Comparison of ENCODE assay signal across 1 cellular context in genomic region chr20:62923669-62924566, GRCh38.
TF ChIP-seq lines count a peak whose summit lies in the region.

No MANE protein-coding gene starts in this region.

TF ChIP-seq in HepG2, 621 proteins besides CTCF, POLR2A, EP300 and RAD21 (continued from another document and continues in another):
- TF ChIP-seq ARID4A (CRISPR knock-in tag; IDR thresholded peaks at IDR 0.05; ENCODE audit: borderline replicate concordance) (no peak), REPIN1 (CRISPR knock-in tag; IDR thresholded peaks at IDR 0.05; ENCODE audit: borderline replicate concordance, low read depth) (no peak), ZNF704 (CRISPR knock-in tag; IDR thresholded peaks at IDR 0.05; ENCODE audit: borderline replicate concordance) (no peak), ZNF772 (CRISPR knock-in tag; IDR thresholded peaks at IDR 0.05) (no peak), POLR2AphosphoS2 (IDR thresholded peaks at IDR 0.05; ENCODE audit: low read depth, low read length) (no peak), ZNF781 (CRISPR knock-in tag; IDR thresholded peaks at IDR 0.05; ENCODE audit: borderline replicate concordance, not compliant biosample characterization) (no peak), ZNF567 (CRISPR knock-in tag; IDR thresholded peaks at IDR 0.05; ENCODE audit: borderline replicate concordance) (0 out of 2 replicates have a peak, but pooled peaks have one; percentile 29), CREM (IDR thresholded peaks at IDR 0.05) (peak; percentile 86), CREM (CRISPR knock-in tag; IDR thresholded peaks at IDR 0.05) (no peak), BRCA1 (CRISPR knock-in tag; IDR thresholded peaks at IDR 0.05) (no peak), HNF4A (CRISPR knock-in tag; IDR thresholded peaks at IDR 0.05) (peak; percentile 99), NKX3-1 (CRISPR knock-in tag; IDR thresholded peaks at IDR 0.05) (no peak), HOXA7 (CRISPR knock-in tag; IDR thresholded peaks at IDR 0.05) (no peak), NR3C1 (CRISPR knock-in tag; IDR thresholded peaks at IDR 0.05) (no peak), CREB3 (CRISPR knock-in tag; IDR thresholded peaks at IDR 0.05) (no peak), CSRNP1 (CRISPR knock-in tag; IDR thresholded peaks at IDR 0.05) (peak; percentile 66), ZNF552 (CRISPR knock-in tag; IDR thresholded peaks at IDR 0.05; ENCODE audit: borderline replicate concordance) (no peak), TOPORS (CRISPR knock-in tag; IDR thresholded peaks at IDR 0.05) (0 out of 2 replicates have a peak, but pooled peaks have one; percentile 54), ZNF33A (CRISPR knock-in tag; IDR thresholded peaks at IDR 0.05; ENCODE audit: borderline replicate concordance) (no peak), ZNF703 (CRISPR knock-in tag; IDR thresholded peaks at IDR 0.05; ENCODE audit: borderline replicate concordance) (no peak), RFXAP (CRISPR knock-in tag; IDR thresholded peaks at IDR 0.05; ENCODE audit: borderline replicate concordance) (no peak), TBX3 (IDR thresholded peaks at IDR 0.05; ENCODE audit: borderline replicate concordance) (peak; percentile 89), MLLT10 (CRISPR knock-in tag; IDR thresholded peaks at IDR 0.05) (no peak; the same call in 1 of the 2 replicates), ZNF800 (CRISPR knock-in tag; IDR thresholded peaks at IDR 0.05) (no peak), SMAD9 (CRISPR knock-in tag; IDR thresholded peaks at IDR 0.05) (no peak), ZBTB2 (CRISPR knock-in tag; IDR thresholded peaks at IDR 0.05; ENCODE audit: low read depth) (no peak), ZNF317 (CRISPR knock-in tag; IDR thresholded peaks at IDR 0.05) (peak; percentile 28), ZNF792 (CRISPR knock-in tag; IDR thresholded peaks at IDR 0.05) (peak; percentile 75; the same call in 1 of the 2 replicates), MLXIP (CRISPR knock-in tag; IDR thresholded peaks at IDR 0.05; ENCODE audit: borderline replicate concordance) (no peak), TCF7L2 (IDR thresholded peaks at IDR 0.05; ENCODE audit: low read depth, low read length) (no peak), SRSF9 (IDR thresholded peaks at IDR 0.05; ENCODE audit: borderline replicate concordance, insufficient read depth, low read depth, low read length, poor library complexity, severe bottlenecking) (no peak), SATB2 (CRISPR knock-in tag; IDR thresholded peaks at IDR 0.05) (no peak), HNRNPK (IDR thresholded peaks at IDR 0.05; ENCODE audit: low read depth, low read length, poor library complexity, severe bottlenecking) (no peak)
- TF ChIP-seq, protein P1, sequence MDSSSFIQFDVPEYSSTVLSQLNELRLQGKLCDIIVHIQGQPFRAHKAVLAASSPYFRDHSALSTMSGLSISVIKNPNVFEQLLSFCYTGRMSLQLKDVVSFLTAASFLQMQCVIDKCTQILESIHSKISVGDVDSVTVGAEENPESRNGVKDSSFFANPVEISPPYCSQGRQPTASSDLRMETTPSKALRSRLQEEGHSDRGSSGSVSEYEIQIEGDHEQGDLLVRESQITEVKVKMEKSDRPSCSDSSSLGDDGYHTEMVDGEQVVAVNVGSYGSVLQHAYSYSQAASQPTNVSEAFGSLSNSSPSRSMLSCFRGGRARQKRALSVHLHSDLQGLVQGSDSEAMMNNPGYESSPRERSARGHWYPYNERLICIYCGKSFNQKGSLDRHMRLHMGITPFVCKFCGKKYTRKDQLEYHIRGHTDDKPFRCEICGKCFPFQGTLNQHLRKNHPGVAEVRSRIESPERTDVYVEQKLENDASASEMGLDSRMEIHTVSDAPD (CRISPR knock-in tag; IDR thresholded peaks at IDR 0.05) = no peak
- TF ChIP-seq, protein P2, sequence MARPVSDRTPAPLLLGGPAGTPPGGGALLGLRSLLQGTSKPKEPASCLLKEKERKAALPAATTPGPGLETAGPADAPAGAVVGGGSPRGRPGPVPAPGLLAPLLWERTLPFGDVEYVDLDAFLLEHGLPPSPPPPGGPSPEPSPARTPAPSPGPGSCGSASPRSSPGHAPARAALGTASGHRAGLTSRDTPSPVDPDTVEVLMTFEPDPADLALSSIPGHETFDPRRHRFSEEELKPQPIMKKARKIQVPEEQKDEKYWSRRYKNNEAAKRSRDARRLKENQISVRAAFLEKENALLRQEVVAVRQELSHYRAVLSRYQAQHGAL (CRISPR knock-in tag; IDR thresholded peaks at IDR 0.05; ENCODE audit: not compliant biosample characterization) = peak; percentile 17
- TF ChIP-seq, protein P3, sequence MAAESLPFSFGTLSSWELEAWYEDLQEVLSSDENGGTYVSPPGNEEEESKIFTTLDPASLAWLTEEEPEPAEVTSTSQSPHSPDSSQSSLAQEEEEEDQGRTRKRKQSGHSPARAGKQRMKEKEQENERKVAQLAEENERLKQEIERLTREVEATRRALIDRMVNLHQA (CRISPR knock-in tag; IDR thresholded peaks at IDR 0.05) = no peak
- TF ChIP-seq, protein P4, sequence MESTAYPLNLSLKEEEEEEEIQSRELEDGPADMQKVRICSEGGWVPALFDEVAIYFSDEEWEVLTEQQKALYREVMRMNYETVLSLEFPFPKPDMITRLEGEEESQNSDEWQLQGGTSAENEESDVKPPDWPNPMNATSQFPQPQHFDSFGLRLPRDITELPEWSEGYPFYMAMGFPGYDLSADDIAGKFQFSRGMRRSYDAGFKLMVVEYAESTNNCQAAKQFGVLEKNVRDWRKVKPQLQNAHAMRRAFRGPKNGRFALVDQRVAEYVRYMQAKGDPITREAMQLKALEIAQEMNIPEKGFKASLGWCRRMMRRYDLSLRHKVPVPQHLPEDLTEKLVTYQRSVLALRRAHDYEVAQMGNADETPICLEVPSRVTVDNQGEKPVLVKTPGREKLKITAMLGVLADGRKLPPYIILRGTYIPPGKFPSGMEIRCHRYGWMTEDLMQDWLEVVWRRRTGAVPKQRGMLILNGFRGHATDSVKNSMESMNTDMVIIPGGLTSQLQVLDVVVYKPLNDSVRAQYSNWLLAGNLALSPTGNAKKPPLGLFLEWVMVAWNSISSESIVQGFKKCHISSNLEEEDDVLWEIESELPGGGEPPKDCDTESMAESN (CRISPR knock-in tag; conservative IDR thresholded peaks at IDR 0.05) = no peak
- TF ChIP-seq, protein P5, sequence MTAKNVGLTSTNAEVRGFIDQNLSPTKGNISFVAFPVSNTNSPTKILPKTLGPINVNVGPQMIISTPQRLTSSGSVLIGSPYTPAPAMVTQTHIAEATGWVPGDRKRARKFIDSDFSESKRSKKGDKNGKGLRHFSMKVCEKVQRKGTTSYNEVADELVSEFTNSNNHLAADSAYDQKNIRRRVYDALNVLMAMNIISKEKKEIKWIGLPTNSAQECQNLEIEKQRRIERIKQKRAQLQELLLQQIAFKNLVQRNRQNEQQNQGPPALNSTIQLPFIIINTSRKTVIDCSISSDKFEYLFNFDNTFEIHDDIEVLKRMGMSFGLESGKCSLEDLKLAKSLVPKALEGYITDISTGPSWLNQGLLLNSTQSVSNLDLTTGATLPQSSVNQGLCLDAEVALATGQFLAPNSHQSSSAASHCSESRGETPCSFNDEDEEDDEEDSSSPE (CRISPR knock-in tag; IDR thresholded peaks at IDR 0.05) = no peak
